In the genomic region with DNA sequence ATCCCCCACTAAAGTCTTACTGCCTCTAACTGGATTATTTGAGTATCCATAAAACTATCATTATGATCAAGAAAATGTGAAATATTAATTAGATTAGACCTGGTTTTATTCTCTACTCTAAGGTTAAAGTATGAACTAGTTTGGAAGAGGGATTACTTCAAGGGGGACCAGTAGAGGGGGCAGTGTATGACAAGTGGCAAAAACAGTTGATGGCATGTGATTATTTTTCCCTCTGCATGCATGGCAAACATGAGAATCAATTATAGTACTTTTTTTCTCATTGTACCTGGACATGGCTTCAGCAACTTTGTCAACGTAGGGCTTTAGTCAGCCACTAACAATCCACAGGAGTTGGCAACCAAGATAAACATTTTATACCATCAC, we compare ENCODE assay signal across 8 cellular contexts.
DNase-seq lines count a peak whose midpoint lies in the region; ATAC-seq and TF ChIP-seq lines count a peak whose summit lies in the region.
"Had no signal": no experiment of that assay in that cellular context is flagged by ENCODE, and none has a peak within 500 bp of the region (broad histone marks: within the 10 kb centered on the region; RNA-seq: fewer than 3 reads in every experiment).

No MANE protein-coding gene starts in this region.

- peaks cover 16 to 51% of the 10 kb centered on the region in 2 donors for H3K4me1 Mint-ChIP-seq in stimulated activated naive B cell treated with anti-CD40 and anti-IgM and Interleukin-4, amounts not matched to agents 10 μg/mL and 1 μg/mL and 100 μg/mL, for 72 hours
- peaks cover 37% of the 10 kb centered on the region for H3K4me1 Mint-ChIP-seq in nephron progenitor cell

- BruUV-seq in Panc1 (replicated peaks; lab: Mats Ljungman, UMichigan) = no TSS peak

- H3K36me3 ChIP-seq in Panc1 (ENCODE audit: control insufficient read depth, insufficient read depth, low read length) = no peaks in the 10 kb centered on the region

- peaks cover 0 to 3% of the 10 kb centered on the region in 2 donors for H3K36me3 Mint-ChIP-seq in stimulated activated naive B cell treated with anti-CD40 and anti-IgM and Interleukin-4, amounts not matched to agents 10 μg/mL and 1 μg/mL and 100 μg/mL, for 72 hours
- H3K36me3 Mint-ChIP-seq in nephron progenitor cell (ENCODE audit: low read depth) = no peaks in the 10 kb centered on the region

- H3K4me3 Mint-ChIP-seq in stimulated activated naive B cell treated with anti-CD40 and anti-IgM and Interleukin-4, amounts not matched to agents 10 μg/mL and 1 μg/mL and 100 μg/mL, for 72 hours = peak overlapping the region in 1 of 2 donors; percentile 41
- H3K4me3 Mint-ChIP-seq in nephron progenitor cell = no peak overlapping the region

- H3K9me3 Mint-ChIP-seq in stimulated activated naive B cell treated with anti-CD40 and anti-IgM and Interleukin-4, amounts not matched to agents 10 μg/mL and 1 μg/mL and 100 μg/mL, for 72 hours = peaks cover 0 to 3% of the 10 kb centered on the region in 2 donors
- H3K9me3 Mint-ChIP-seq in nephron progenitor cell = peaks cover 6% of the 10 kb centered on the region

- H3K27me3 ChIP-seq in Panc1 (ENCODE audit: control insufficient read depth, insufficient read depth, low read length) = no peaks in the 10 kb centered on the region

- TF ChIP-seq CTCF in Panc1 (IDR thresholded peaks at IDR 0.05) = peak; percentile 11; the same call in 1 of the 2 replicates
- TF ChIP-seq CTCF in nephron progenitor cell (IDR thresholded peaks at IDR 0.05) = no peak

- POLR2A ChIA-PET in Panc1 (lab: Charles Lee) = no interaction called here

- H3K4me3 ChIP-seq in Panc1 (ENCODE audit: low read depth in 2 of 2, low read length in 2 of 2) = no peak overlapping the region
- H3K4me3 ChIP-seq: SK-N-MC had no signal

- H3K27ac ChIP-seq in Panc1 (ENCODE audit: low read length) (peak overlapping the region; percentile 54; the same call in 1 of the 2 replicates), caudate nucleus (ENCODE audit: low read depth, low read length) (no peak overlapping the region)
- H3K27ac ChIP-seq: SK-N-MC had no signal

- ATAC-seq in GM19023 (IDR thresholded peaks at IDR 0.05; ENCODE audit: unreplicated experiment) (peak; percentile 20), HG02642 (IDR thresholded peaks at IDR 0.05; ENCODE audit: poor library complexity, unreplicated experiment) (peak; percentile 25), Panc1 (no peak)
- peak; percentile 48 for ATAC-seq in stimulated activated naive B cell treated with anti-CD40 and anti-IgM and Interleukin-4, amounts not matched to agents 10 μg/mL and 1 μg/mL and 100 μg/mL, for 72 hours (replicated peaks)

- in situ Hi-C loops in Panc1 (cut with HindIII; ENCODE audit: low pct_unique_long_range_greater_than_20kb, low sequenced_read_pairs) = no loop called here

- DNase-seq in Panc1 (ENCODE audit: low read depth, low spot score) (no peak), nephron progenitor cell (no peak), caudate nucleus (lab: John Stamatoyannopoulos, UW) (no peak), NCI-H526 (lab: John Stamatoyannopoulos, UW) (no peak)
- DNase-seq in stimulated activated naive B cell treated with anti-CD40 and anti-IgM and Interleukin-4, amounts not matched to agents 10 μg/mL and 1 μg/mL and 100 μg/mL, for 72 hours = no peak

- H3K27me3 Mint-ChIP-seq in stimulated activated naive B cell treated with anti-CD40 and anti-IgM and Interleukin-4, amounts not matched to agents 10 μg/mL and 1 μg/mL and 100 μg/mL, for 72 hours = no peaks in the 10 kb centered on the region
- H3K27me3 Mint-ChIP-seq in nephron progenitor cell (ENCODE audit: low read depth, poor library complexity) = no peaks in the 10 kb centered on the region

- H3K4me1 ChIP-seq in Panc1 (ENCODE audit: control insufficient read depth, insufficient read depth, low read length) = peaks cover 4% of the 10 kb centered on the region; the same call in 1 of the 2 replicates

- CTCF ChIA-PET in Panc1 (lab: Charles Lee) = no interaction called here

- peaks cover 23% of the 10 kb centered on the region; the same call in 1 of the 2 replicates for H3K9me3 ChIP-seq in Panc1 (ENCODE audit: control insufficient read depth, insufficient read depth, low read depth, low read length)

- H3K27ac Mint-ChIP-seq in stimulated activated naive B cell treated with anti-CD40 and anti-IgM and Interleukin-4, amounts not matched to agents 10 μg/mL and 1 μg/mL and 100 μg/mL, for 72 hours = peak overlapping the region; percentile 93
- H3K27ac Mint-ChIP-seq in nephron progenitor cell = no peak overlapping the region

- intact Hi-C loops in Panc1 (cut with micrococcal nuclease; ENCODE audit: unreplicated experiment) = no loop called here
